1 cellular context compared by ENCODE assay signal in genomic region chr19:11416346-11417052, GRCh38.
TF ChIP-seq lines count a peak whose summit lies in the region.

No MANE protein-coding gene starts in this region.

TF ChIP-seq in WTC11, 78 proteins besides CTCF, POLR2A, EP300 and RAD21 (continued from another document):
- TF ChIP-seq, protein P1, sequence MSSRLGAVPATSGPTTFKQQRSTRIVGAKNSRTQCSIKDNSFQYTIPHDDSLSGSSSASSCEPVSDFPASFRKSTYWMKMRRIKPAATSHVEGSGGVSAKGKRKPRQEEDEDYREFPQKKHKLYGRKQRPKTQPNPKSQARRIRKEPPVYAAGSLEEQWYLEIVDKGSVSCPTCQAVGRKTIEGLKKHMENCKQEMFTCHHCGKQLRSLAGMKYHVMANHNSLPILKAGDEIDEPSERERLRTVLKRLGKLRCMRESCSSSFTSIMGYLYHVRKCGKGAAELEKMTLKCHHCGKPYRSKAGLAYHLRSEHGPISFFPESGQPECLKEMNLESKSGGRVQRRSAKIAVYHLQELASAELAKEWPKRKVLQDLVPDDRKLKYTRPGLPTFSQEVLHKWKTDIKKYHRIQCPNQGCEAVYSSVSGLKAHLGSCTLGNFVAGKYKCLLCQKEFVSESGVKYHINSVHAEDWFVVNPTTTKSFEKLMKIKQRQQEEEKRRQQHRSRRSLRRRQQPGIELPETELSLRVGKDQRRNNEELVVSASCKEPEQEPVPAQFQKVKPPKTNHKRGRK (CRISPR knock-in tag; IDR thresholded peaks at IDR 0.05; ENCODE audit: borderline replicate concordance), result no peak
- TF ChIP-seq ERG (CRISPR knock-in tag; IDR thresholded peaks at IDR 0.05) (no peak), ZNF425 (CRISPR knock-in tag; conservative IDR thresholded peaks at IDR 0.05) (no peak), SP1 (CRISPR knock-in tag; conservative IDR thresholded peaks at IDR 0.05) (no peak), E2F4 (CRISPR knock-in tag; IDR thresholded peaks at IDR 0.05; ENCODE audit: borderline replicate concordance, low read depth) (no peak), ARID4B (CRISPR knock-in tag; IDR thresholded peaks at IDR 0.05; ENCODE audit: borderline replicate concordance) (no peak), ATF1 (CRISPR knock-in tag; IDR thresholded peaks at IDR 0.05) (no peak), ETV6 (CRISPR knock-in tag; IDR thresholded peaks at IDR 0.05) (no peak)
- TF ChIP-seq, protein P2, sequence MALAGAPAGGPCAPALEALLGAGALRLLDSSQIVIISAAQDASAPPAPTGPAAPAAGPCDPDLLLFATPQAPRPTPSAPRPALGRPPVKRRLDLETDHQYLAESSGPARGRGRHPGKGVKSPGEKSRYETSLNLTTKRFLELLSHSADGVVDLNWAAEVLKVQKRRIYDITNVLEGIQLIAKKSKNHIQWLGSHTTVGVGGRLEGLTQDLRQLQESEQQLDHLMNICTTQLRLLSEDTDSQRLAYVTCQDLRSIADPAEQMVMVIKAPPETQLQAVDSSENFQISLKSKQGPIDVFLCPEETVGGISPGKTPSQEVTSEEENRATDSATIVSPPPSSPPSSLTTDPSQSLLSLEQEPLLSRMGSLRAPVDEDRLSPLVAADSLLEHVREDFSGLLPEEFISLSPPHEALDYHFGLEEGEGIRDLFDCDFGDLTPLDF (CRISPR knock-in tag; IDR thresholded peaks at IDR 0.05), result no peak
- TF ChIP-seq, protein P3, sequence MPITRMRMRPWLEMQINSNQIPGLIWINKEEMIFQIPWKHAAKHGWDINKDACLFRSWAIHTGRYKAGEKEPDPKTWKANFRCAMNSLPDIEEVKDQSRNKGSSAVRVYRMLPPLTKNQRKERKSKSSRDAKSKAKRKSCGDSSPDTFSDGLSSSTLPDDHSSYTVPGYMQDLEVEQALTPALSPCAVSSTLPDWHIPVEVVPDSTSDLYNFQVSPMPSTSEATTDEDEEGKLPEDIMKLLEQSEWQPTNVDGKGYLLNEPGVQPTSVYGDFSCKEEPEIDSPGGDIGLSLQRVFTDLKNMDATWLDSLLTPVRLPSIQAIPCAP (CRISPR knock-in tag; IDR thresholded peaks at IDR 0.05), result no peak
